9 cellular contexts compared by ENCODE assay signal in genomic region chr7:90246184-90246583, GRCh38. TPM values are rescaled to one million over a fixed set of nuclear protein-coding genes. Genes with fewer than 3 reads are reported as not detected.
DNase-seq lines count a peak whose midpoint lies in the region; ATAC-seq lines count a peak whose summit lies in the region.
"Had no signal": no experiment of that assay in that cellular context is flagged by ENCODE, and none has a peak within 500 bp of the region (broad histone marks: within the 10 kb centered on the region; RNA-seq: fewer than 3 reads in every experiment).

No MANE protein-coding gene starts in this region.

- H3K27me3 ChIP-seq in H7 (ENCODE audit: control insufficient read depth, insufficient read depth, low read length) = peaks cover 16% of the 10 kb centered on the region
- peaks cover 32% of the 10 kb centered on the region for H3K27me3 ChIP-seq in iPS-15b (ENCODE audit: control insufficient read depth, insufficient read depth, low read length)

- H3K36me3 ChIP-seq in H7 (replicated peaks; ENCODE audit: control insufficient read depth, insufficient read depth, low read length) = no peaks in the 10 kb centered on the region
- no peaks in the 10 kb centered on the region for H3K36me3 ChIP-seq in iPS-15b (ENCODE audit: control insufficient read depth, insufficient read depth, low read length)
- H3K36me3 ChIP-seq: neutrophil had no signal

- no peak for ATAC-seq in activated T-helper 17 cell treated with anti-CD3 and anti-CD28 coated beads, Interleukin-2, amount 50 U/mL, for 72 hours (replicated peaks)
- ATAC-seq in sciatic nerve (peak; percentile 61), HG02970 (IDR thresholded peaks at IDR 0.05; ENCODE audit: low FRiP score, unreplicated experiment) (no peak), GM18517 (IDR thresholded peaks at IDR 0.05; ENCODE audit: unreplicated experiment) (no peak)

- H3K9me3 ChIP-seq in iPS-15b (ENCODE audit: control insufficient read depth, insufficient read depth, low read length) = no peaks in the 10 kb centered on the region
- H3K9me3 ChIP-seq: neutrophil had no signal

- peaks cover 5% of the 10 kb centered on the region for H3K4me1 ChIP-seq in iPS-15b (ENCODE audit: control insufficient read depth, insufficient read depth, low read length)

- H3K36me3 Mint-ChIP-seq in activated T-helper 17 cell treated with anti-CD3 and anti-CD28 coated beads, Interleukin-2, amount 50 U/mL, for 72 hours (ENCODE audit: low read depth) = no peaks in the 10 kb centered on the region

- DNase-seq in H7 (peak; percentile 32), sciatic nerve (ENCODE audit: low spot score) (peak; percentile 67), G401 (ENCODE audit: low spot score) (no peak)
- no peak for DNase-seq in stimulated activated CD4-positive, alpha-beta T cell treated with anti-CD3 and anti-CD28 coated beads, Interleukin-2, amount 100 ng/mL, for 48 hours

- no peak overlapping the region for H3K9ac ChIP-seq in iPS-15b (ENCODE audit: low read depth, low read length)

- intact Hi-C loops in sciatic nerve (cut with DNase I) = no loop called here

- H3K4me3 ChIP-seq in H7 (ENCODE audit: insufficient read depth, low read depth, low read length) = peak overlapping the region; percentile 69
- peak overlapping the region; percentile 93 for H3K4me3 ChIP-seq in iPS-15b (ENCODE audit: low read depth, low read length)

- peaks cover 15% of the 10 kb centered on the region for H3K27me3 Mint-ChIP-seq in activated T-helper 17 cell treated with anti-CD3 and anti-CD28 coated beads, Interleukin-2, amount 50 U/mL, for 72 hours

- no peaks in the 10 kb centered on the region for H3K9me3 Mint-ChIP-seq in activated T-helper 17 cell treated with anti-CD3 and anti-CD28 coated beads, Interleukin-2, amount 50 U/mL, for 72 hours

- H3K27ac Mint-ChIP-seq in activated T-helper 17 cell treated with anti-CD3 and anti-CD28 coated beads, Interleukin-2, amount 50 U/mL, for 72 hours = no peak overlapping the region

- H3K4me3 Mint-ChIP-seq in activated T-helper 17 cell treated with anti-CD3 and anti-CD28 coated beads, Interleukin-2, amount 50 U/mL, for 72 hours = peak overlapping the region; percentile 95

- in situ Hi-C loops in G401 (cut with HindIII; ENCODE audit: low sequenced_read_pairs) = no loop called here

- H3K4me1 Mint-ChIP-seq in activated T-helper 17 cell treated with anti-CD3 and anti-CD28 coated beads, Interleukin-2, amount 50 U/mL, for 72 hours = peaks cover 5% of the 10 kb centered on the region

RNA-seq across cellular contexts. Expression of gene CFAP69, which starts 1.2 kb away (rescaled TPM):
- 2.0 and 2.9 TPM in 2 replicates for total RNA-seq in H7 (2014; rRNA removed; shearing (Covaris generic))
- under 1 TPM; 0.35 to 0.42 TPM for total RNA-seq in activated T-helper 17 cell treated with anti-CD3 and anti-CD28 coated beads, Interleukin-2, amount 50 U/mL, for 72 hours
- 36.1 TPM for total RNA-seq in sciatic nerve
- total RNA-seq in G401 (2014; rRNA removed; shearing (Covaris generic)) = 1.4 and 3.3 TPM in 2 replicates

RNA-seq across cellular contexts. Expression of gene STEAP2, which starts 34.6 kb away (rescaled TPM):
- total RNA-seq in H7 (2014; rRNA removed; shearing (Covaris generic)) = 8.8 and 15.1 TPM in 2 replicates
- total RNA-seq in activated T-helper 17 cell treated with anti-CD3 and anti-CD28 coated beads, Interleukin-2, amount 50 U/mL, for 72 hours = under 1 TPM in 1 of 2 donors, not detected in 1; 0.24 TPM
- 65.2 TPM for total RNA-seq in sciatic nerve
- total RNA-seq in G401 (2014; rRNA removed; shearing (Covaris generic)) = 0.10 and 0.80 TPM in 2 replicates

Comparison
In these comparisons a context has a peak if more than half of its experiments do, and no peak if none do; other contexts are left out.
1. DNase-seq: peak in H7 (single experiment) and sciatic nerve (single experiment); none in stimulated activated CD4-positive, alpha-beta T cell treated with anti-CD3 and anti-CD28 coated beads, Interleukin-2, amount 100 ng/mL, for 48 hours (0 of 2) and G401 (single experiment).